15 cellular contexts compared by ENCODE assay signal in the genomic region with DNA sequence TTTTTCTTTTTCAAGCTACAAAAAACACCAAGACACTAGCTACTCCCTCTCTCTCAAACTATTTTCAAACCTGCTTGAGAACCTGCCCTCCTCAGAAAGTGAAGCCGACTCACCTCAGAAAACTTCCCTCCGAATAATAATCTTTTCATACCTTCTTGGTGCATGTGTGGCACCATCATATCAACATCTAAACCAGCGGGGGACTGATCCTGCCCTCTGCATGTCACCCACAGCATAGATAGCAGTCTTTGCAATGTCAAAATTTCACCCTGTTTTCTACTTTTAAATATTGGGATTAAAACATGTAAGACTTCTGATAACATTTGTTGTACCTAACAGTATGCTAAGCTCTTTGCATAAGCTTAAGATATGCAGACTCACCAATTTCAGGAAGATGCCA.
A peak's percentile ranks its signal among the peaks of the same experiment; 100 is the strongest.
DNase-seq lines count a peak whose midpoint lies in the region; ATAC-seq and TF ChIP-seq lines count a peak whose summit lies in the region.
"Had no signal": no experiment of that assay in that cellular context is flagged by ENCODE, and none has a peak within 500 bp of the region (broad histone marks: within the 10 kb centered on the region; RNA-seq: fewer than 3 reads in every experiment).

No MANE protein-coding gene starts in this region.

- H3K27ac Mint-ChIP-seq in H9 (peak overlapping the region in 2 of 3 experiments; percentile 66 to 88; a peak in 4 of 7 replicates), MCF 10A (ENCODE audit: low read depth, unreplicated experiment) (no peak overlapping the region)

- H2BK20ac ChIP-seq in H9 (ENCODE audit: low read depth, low read length, poor library complexity, severe bottlenecking): no peak overlapping the region

- no peaks in the 10 kb centered on the region for H4K20me1 ChIP-seq in H9 (ENCODE audit: control insufficient read depth, insufficient read depth, insufficient read length)
- H4K20me1 ChIP-seq in PC-9 (ENCODE audit: insufficient read depth): no peaks in the 10 kb centered on the region

- no peaks in the 10 kb centered on the region for H3K9me2 ChIP-seq in PC-9 (ENCODE audit: insufficient read depth)

- no peaks in the 10 kb centered on the region for H3K27me3 ChIP-seq in H9 (ENCODE audit: insufficient read depth, low read length)
- H3K27me3 ChIP-seq in PC-9 (ENCODE audit: insufficient read depth, low read depth): no peaks in the 10 kb centered on the region
- no peaks in the 10 kb centered on the region for H3K27me3 ChIP-seq in iPS-18a (ENCODE audit: control insufficient read depth, insufficient read depth, low read length)
- H3K27me3 ChIP-seq in trophoblast cell (ENCODE audit: insufficient read depth, low read length): no peaks in the 10 kb centered on the region
- H3K27me3 ChIP-seq in MG63: no peaks in the 10 kb centered on the region

- H4K91ac ChIP-seq in H9 (ENCODE audit: insufficient read length, low read depth, low read length) (no peak overlapping the region), trophoblast cell (ENCODE audit: low read depth, low read length) (no peak overlapping the region)

- no peak overlapping the region for H3K14ac ChIP-seq in H9 (ENCODE audit: insufficient read depth, low read length)
- H3K14ac ChIP-seq in trophoblast cell (ENCODE audit: low read length): no peak overlapping the region

- no peak overlapping the region for H3K56ac ChIP-seq in H9 (ENCODE audit: insufficient read length, low read depth, low read length)

- H3K27me3 Mint-ChIP-seq in H9 (ENCODE audit: low read depth) (0 out of 2 replicates have a peak, but pooled peaks cover 2% of the 10 kb centered on the region), MCF 10A (ENCODE audit: insufficient read depth, unreplicated experiment) (no peaks in the 10 kb centered on the region)

- intact Hi-C loops in PC-9 (cut with micrococcal nuclease; ENCODE audit: unreplicated experiment) (no loop called here), MCF 10A (cut with micrococcal nuclease) (no loop called here)

- H3K4me3 ChIP-seq in PC-9 (no peak overlapping the region), iPS-18a (ENCODE audit: low read length) (peak overlapping the region; percentile 27), trophoblast cell (ENCODE audit: low read depth, low read length) (no peak overlapping the region), MG63 (no peak overlapping the region)

- H3K4me1 ChIP-seq in H9 (ENCODE audit: insufficient read depth, low read length) (no peaks in the 10 kb centered on the region), PC-9 (replicated peaks; ENCODE audit: insufficient read depth) (no peaks in the 10 kb centered on the region), iPS-18a (ENCODE audit: control insufficient read depth, low read depth, low read length) (peaks cover 17% of the 10 kb centered on the region), trophoblast cell (ENCODE audit: control insufficient read depth in 1 of 2, insufficient read depth in 2 of 2, low read length in 2 of 2) (no peaks in the 10 kb centered on the region)

- no peaks in the 10 kb centered on the region for H3K79me1 ChIP-seq in H9 (ENCODE audit: insufficient read depth, low read depth, low read length, poor library complexity, severe bottlenecking)
- no peaks in the 10 kb centered on the region for H3K79me1 ChIP-seq in trophoblast cell (ENCODE audit: low read length)

- H3K4me3 Mint-ChIP-seq in H9 (peak overlapping the region in 1 of 2 experiments; percentile 51; a peak in 1 of 5 replicates), MCF 10A (ENCODE audit: unreplicated experiment) (no peak overlapping the region)

- H3K23me2 ChIP-seq in H9 (ENCODE audit: insufficient read length, low read depth, low read length, poor library complexity, severe bottlenecking): no peaks in the 10 kb centered on the region

- CTCF ChIA-PET in PC-9 (lab: Charles Lee): no interaction called here
- CTCF ChIA-PET in MCF 10A (lab: Yijun Ruan, JAX): interaction anchor here (0.5 to 0.9 kb wide), 2 partner anchors 9 to 1484 kb away, joined by 3 read pairs; no protein-coding TSS in a partner anchor

- H3K9ac ChIP-seq in H9 (ENCODE audit: extremely low read depth, insufficient read length, low read length): no peak overlapping the region
- no peak overlapping the region for H3K9ac ChIP-seq in iPS-18a (ENCODE audit: low read length)
- no peak overlapping the region for H3K9ac ChIP-seq in trophoblast cell (ENCODE audit: low read length)

- H3K36me3 ChIP-seq in PC-9 (ENCODE audit: low read depth): no peaks in the 10 kb centered on the region
- H3K36me3 ChIP-seq in iPS-18a (ENCODE audit: control insufficient read depth, low read depth, low read length): no peaks in the 10 kb centered on the region
- H3K36me3 ChIP-seq in trophoblast cell (ENCODE audit: control insufficient read depth in 1 of 2, insufficient read depth in 2 of 2, low read length in 2 of 2): no peaks in the 10 kb centered on the region
- H3K36me3 ChIP-seq in MG63: no peaks in the 10 kb centered on the region

- H3K4me2 ChIP-seq in H9 (ENCODE audit: insufficient read depth, insufficient read length, low read length) (no peak overlapping the region), PC-9 (no peak overlapping the region), trophoblast cell (ENCODE audit: low read length) (no peak overlapping the region)

- H2BK15ac ChIP-seq in H9 (ENCODE audit: low read depth, low read length): no peak overlapping the region

- no peaks in the 10 kb centered on the region for H3K9me3 ChIP-seq in H9 (ENCODE audit: control insufficient read depth, low read depth, low read length)
- H3K9me3 ChIP-seq in PC-9 (ENCODE audit: insufficient read depth, low read depth): peaks cover 9% of the 10 kb centered on the region; the same call in 1 of the 2 replicates
- no peaks in the 10 kb centered on the region for H3K9me3 ChIP-seq in iPS-18a (ENCODE audit: control insufficient read depth, low read depth, low read length)
- H3K9me3 ChIP-seq in trophoblast cell (ENCODE audit: insufficient read depth, low read depth, low read length): no peaks in the 10 kb centered on the region
- H3K9me3 ChIP-seq in MG63: no peaks in the 10 kb centered on the region

- WGBS in H9 (ENCODE audit: extremely low coverage, insufficient read length, low lambda C conversion rate): no CpG with 5 or more reads among the region's 3 CpGs
- WGBS in trophoblast cell (ENCODE audit: extremely low coverage, insufficient coverage, insufficient read length): no CpG with 5 or more reads among the region's 3 CpGs

- no peak overlapping the region for H4K12ac ChIP-seq in trophoblast cell (ENCODE audit: low read depth, low read length)

- no peak overlapping the region for H3K27ac ChIP-seq in H9 (ENCODE audit: insufficient read length, low read depth, low read length)
- no peak overlapping the region for H3K27ac ChIP-seq in PC-9
- no peak overlapping the region for H3K27ac ChIP-seq in iPS-18a (ENCODE audit: low read length)
- H3K27ac ChIP-seq in trophoblast cell (ENCODE audit: low read depth, low read length): no peak overlapping the region
- H3K27ac ChIP-seq: C4-2B had no signal

- H3K23ac ChIP-seq in H9 (ENCODE audit: insufficient read length, low read depth, low read length) (no peak overlapping the region), trophoblast cell (ENCODE audit: low read length) (no peak overlapping the region)

- no TSS peak for BruUV-seq in PC-9 (replicated peaks; lab: Mats Ljungman, UMichigan)
- BruUV-seq in MCF 10A (replicated peaks; lab: Mats Ljungman, UMichigan): no TSS peak

- H4K5ac ChIP-seq in H9 (ENCODE audit: insufficient read length, low read depth, low read length): no peak overlapping the region

- H3K79me2 ChIP-seq in H9 (ENCODE audit: insufficient read depth, low read length) (no peaks in the 10 kb centered on the region), PC-9 (ENCODE audit: low read depth) (no peaks in the 10 kb centered on the region), trophoblast cell (ENCODE audit: control insufficient read depth, insufficient read depth, low read length, poor library complexity) (no peaks in the 10 kb centered on the region)

- H2BK5ac ChIP-seq in H9 (ENCODE audit: insufficient read length, low read length) (no peak overlapping the region), trophoblast cell (ENCODE audit: low read depth, low read length, poor library complexity) (no peak overlapping the region)

- no peak for ATAC-seq in HG02973 (IDR thresholded peaks at IDR 0.05; ENCODE audit: unreplicated experiment)

- no peak overlapping the region for H2BK120ac ChIP-seq in H9 (ENCODE audit: low read depth, low read length, poor library complexity, severe bottlenecking)
- H2BK120ac ChIP-seq in trophoblast cell (ENCODE audit: insufficient read depth, low read length, poor library complexity): no peak overlapping the region

- no peak overlapping the region for H3T11ph ChIP-seq in H9 (ENCODE audit: low read length)

- H3K4me1 Mint-ChIP-seq in H9: peaks cover 17 to 22% of the 10 kb centered on the region in 2 experiments
- H3K4me1 Mint-ChIP-seq in MCF 10A (ENCODE audit: insufficient read depth, unreplicated experiment): no peaks in the 10 kb centered on the region

- H4K8ac ChIP-seq in H9 (replicated peaks; ENCODE audit: insufficient read length, low read depth, low read length): no peak overlapping the region
- peak overlapping the region; percentile 19 for H4K8ac ChIP-seq in trophoblast cell (ENCODE audit: low read depth, low read length)

- POLR2A ChIA-PET in PC-9 (lab: Charles Lee; ENCODE audit: unreplicated experiment): no interaction called here
- POLR2A ChIA-PET in MCF 10A (lab: Yijun Ruan, JAX): no interaction called here

- no peaks in the 10 kb centered on the region for H3F3A ChIP-seq in PC-9 (ENCODE audit: insufficient read depth, low read depth)

- H2AK5ac ChIP-seq in H9 (ENCODE audit: insufficient read length, low read length) (no peak overlapping the region), trophoblast cell (ENCODE audit: low read length) (no peak overlapping the region)

- H2AFZ ChIP-seq in H9 (ENCODE audit: low read length): no peak overlapping the region
- H2AFZ ChIP-seq in PC-9: 0 out of 2 replicates have a peak overlapping the region, but pooled peaks have one; percentile 28
- H2AFZ ChIP-seq in trophoblast cell (ENCODE audit: insufficient read depth, low read length, poor library complexity): no peak overlapping the region

- no peak overlapping the region for H3K18ac ChIP-seq in H9 (ENCODE audit: insufficient read length, low read depth, low read length)
- no peak overlapping the region for H3K18ac ChIP-seq in trophoblast cell (ENCODE audit: low read length)

- TF ChIP-seq CTCF in H9 (conservative IDR thresholded peaks at IDR 0.05) (no peak), PC-9 (conservative IDR thresholded peaks at IDR 0.05) (no peak), MCF 10A (IDR thresholded peaks at IDR 0.05; ENCODE audit: unreplicated experiment) (no peak)

- DNase-seq in H9: no peak
- DNase-seq in PC-9: no peak
- DNase-seq in trophoblast cell: peak in 1 of 2 donors; percentile 22
- DNase-seq in MCF 10A (ENCODE audit: unreplicated experiment): no peak
- DNase-seq in MG63: no peak
- DNase-seq: ACHN, DMS79 treated with DMSO at 0.1 percent for 48 hours, NCI-H1048, NCI-H1436 treated with DMSO at 0.1 percent for 48 hours, NCI-H2029, NCI-H446 treated with DMSO at 0.1 percent for 48 hours, SHP77 had no signal

- H3K9me3 Mint-ChIP-seq in H9 (peaks cover 8 to 9% of the 10 kb centered on the region in 2 experiments), MCF 10A (ENCODE audit: unreplicated experiment) (no peaks in the 10 kb centered on the region)

- H3K36me3 Mint-ChIP-seq in H9 (ENCODE audit: insufficient read depth in 1 of 3, low read depth in 3 of 3): peaks cover 0 to 12% (median 6%) of the 10 kb centered on the region in 3 experiments; a peak in 4 of 7 replicates
- no peaks in the 10 kb centered on the region for H3K36me3 Mint-ChIP-seq in MCF 10A (ENCODE audit: insufficient read depth, unreplicated experiment)

- H3K4ac ChIP-seq in H9 (ENCODE audit: low read depth, low read length) (no peak overlapping the region), trophoblast cell (ENCODE audit: low read depth, low read length) (no peak overlapping the region)

- H2BK12ac ChIP-seq in H9 (ENCODE audit: insufficient read length, low read depth, low read length): no peak overlapping the region
- no peak overlapping the region for H2BK12ac ChIP-seq in trophoblast cell (ENCODE audit: low read length)
